Comparison of ENCODE assay signal across 8 cellular contexts in genomic region chr7:2523461-2523905, GRCh38. TPM values are rescaled to one million over a fixed set of nuclear protein-coding genes. Genes with fewer than 3 reads are reported as not detected.
DNase-seq lines count a peak whose midpoint lies in the region; ATAC-seq and TF ChIP-seq lines count a peak whose summit lies in the region.

No MANE protein-coding gene starts in this region.

- H3K36me3 ChIP-seq in RWPE2 (ENCODE audit: low read depth) = no peaks in the 10 kb centered on the region
- H3K36me3 ChIP-seq in hepatocyte (replicated peaks; ENCODE audit: insufficient read depth, low read depth) = no peaks in the 10 kb centered on the region

- no peaks in the 10 kb centered on the region for H3K9me3 Mint-ChIP-seq in stimulated activated memory B cell treated with anti-CD40 and anti-IgM and Interleukin-4, amounts not matched to agents 10 μg/mL and 1 μg/mL and 100 μg/mL, for 72 hours

- H3K27ac ChIP-seq in RWPE2 (ENCODE audit: poor library complexity, severe bottlenecking) (peak overlapping the region; percentile 95), hepatocyte (peak overlapping the region; percentile 89)

- H3K27me3 ChIP-seq in RWPE2 (ENCODE audit: insufficient read depth, poor library complexity, severe bottlenecking) (no peaks in the 10 kb centered on the region), hepatocyte (peaks cover 15% of the 10 kb centered on the region)

- ATAC-seq in RWPE2 (ENCODE audit: low read depth) = peak; percentile 52
- ATAC-seq in stimulated activated memory B cell treated with anti-CD40 and anti-IgM and Interleukin-4, amounts not matched to agents 10 μg/mL and 1 μg/mL and 100 μg/mL, for 72 hours = no peak
- ATAC-seq in GM21723 (IDR thresholded peaks at IDR 0.05; ENCODE audit: unreplicated experiment) = no peak
- no peak for ATAC-seq in GM19467 (IDR thresholded peaks at IDR 0.05; ENCODE audit: unreplicated experiment)

- no peaks in the 10 kb centered on the region for H3K27me3 Mint-ChIP-seq in stimulated activated memory B cell treated with anti-CD40 and anti-IgM and Interleukin-4, amounts not matched to agents 10 μg/mL and 1 μg/mL and 100 μg/mL, for 72 hours

- H3K4me3 Mint-ChIP-seq in stimulated activated memory B cell treated with anti-CD40 and anti-IgM and Interleukin-4, amounts not matched to agents 10 μg/mL and 1 μg/mL and 100 μg/mL, for 72 hours = peak overlapping the region; percentile 100

- no peaks in the 10 kb centered on the region for H3K9me2 ChIP-seq in hepatocyte (replicated peaks; ENCODE audit: insufficient read depth)

- no peaks in the 10 kb centered on the region for H3K9me3 ChIP-seq in RWPE2 (ENCODE audit: severe bottlenecking)
- H3K9me3 ChIP-seq in hepatocyte (ENCODE audit: low read depth) = no peaks in the 10 kb centered on the region

- in situ Hi-C loops in G401 (cut with HindIII; ENCODE audit: low sequenced_read_pairs) = no loop called here

- peaks cover 27% of the 10 kb centered on the region for H3K36me3 Mint-ChIP-seq in stimulated activated memory B cell treated with anti-CD40 and anti-IgM and Interleukin-4, amounts not matched to agents 10 μg/mL and 1 μg/mL and 100 μg/mL, for 72 hours

- peak overlapping the region; percentile 81 for H3K4me2 ChIP-seq in hepatocyte

- 31% methylated on average over 22 of the region's 22 CpGs for WGBS in hepatocyte (ENCODE audit: low lambda C conversion rate, missing lambda C conversion rate)

- H3K27ac Mint-ChIP-seq in stimulated activated memory B cell treated with anti-CD40 and anti-IgM and Interleukin-4, amounts not matched to agents 10 μg/mL and 1 μg/mL and 100 μg/mL, for 72 hours = peak overlapping the region; percentile 86

- no peak overlapping the region for H2AFZ ChIP-seq in hepatocyte

- H4K20me1 ChIP-seq in hepatocyte (ENCODE audit: insufficient read depth, poor library complexity, severe bottlenecking) = peaks cover 3% of the 10 kb centered on the region

- peaks cover 72% of the 10 kb centered on the region for H3K4me1 Mint-ChIP-seq in stimulated activated memory B cell treated with anti-CD40 and anti-IgM and Interleukin-4, amounts not matched to agents 10 μg/mL and 1 μg/mL and 100 μg/mL, for 72 hours

- TF ChIP-seq CTCF in RWPE2 (IDR thresholded peaks at IDR 0.05; ENCODE audit: poor library complexity, severe bottlenecking) = peak; percentile 4
- no peak for TF ChIP-seq CTCF in hepatocyte (IDR thresholded peaks at IDR 0.05; ENCODE audit: poor library complexity)

- DNase-seq in SHP77 (lab: John Stamatoyannopoulos, UW) (peak; percentile 75 to 85), SHP77 treated with DMSO at 0.1 percent for 48 hours (lab: John Stamatoyannopoulos, UW) (no peak), RWPE2 (ENCODE audit: low spot score) (no peak), hepatocyte (ENCODE audit: low spot score) (no peak), G401 (ENCODE audit: low spot score) (no peak)

- H3K79me2 ChIP-seq in hepatocyte = peaks cover 6% of the 10 kb centered on the region

- H3K4me1 ChIP-seq in RWPE2 (ENCODE audit: insufficient read depth, poor library complexity, severe bottlenecking) (peaks cover 45% of the 10 kb centered on the region), hepatocyte (ENCODE audit: insufficient read depth) (peaks cover 47% of the 10 kb centered on the region)

- H3K4me3 ChIP-seq in RWPE2 (ENCODE audit: severe bottlenecking) = no peak overlapping the region
- H3K4me3 ChIP-seq in hepatocyte = no peak overlapping the region

RNA-seq across cellular contexts. Expression of gene LFNG, which starts 3.9 kb away (rescaled TPM):
- 4.5 and 7.5 TPM in 2 replicates for total RNA-seq in hepatocyte
- polyA plus RNA-seq in hepatocyte = 1.2 and 1.6 TPM in 2 replicates
- 3.4 and 5.6 TPM in 2 replicates for total RNA-seq in G401 (2014; rRNA removed; shearing (Covaris generic))

RNA-seq across cellular contexts. Expression of gene BRAT1, which starts 31.8 kb away (rescaled TPM):
- 15.7 and 19.2 TPM in 2 replicates for total RNA-seq in hepatocyte
- polyA plus RNA-seq in hepatocyte = 37.8 and 45.0 TPM in 2 replicates
- total RNA-seq in G401 (2014; rRNA removed; shearing (Covaris generic)) = 87.3 and 104 TPM in 2 replicates

RNA-seq across cellular contexts. Expression of gene IQCE, which starts 35.3 kb away (rescaled TPM):
- total RNA-seq in hepatocyte = 8.2 and 13.3 TPM in 2 replicates
- polyA plus RNA-seq in hepatocyte = 10.0 and 11.8 TPM in 2 replicates
- total RNA-seq in G401 (2014; rRNA removed; shearing (Covaris generic)) = 21.6 and 32.9 TPM in 2 replicates

RNA-seq across cellular contexts. Expression of gene GRIFIN, which starts 47.3 kb away (rescaled TPM):
- not detected in 2 replicates for total RNA-seq in hepatocyte
- not detected in 2 replicates for polyA plus RNA-seq in hepatocyte
- not detected in 2 replicates for total RNA-seq in G401 (2014; rRNA removed; shearing (Covaris generic))

Comparison
In these comparisons a context has a peak if more than half of its experiments do, and no peak if none do; other contexts are left out.
1. DNase-seq: peak in SHP77 (2 of 2); none in SHP77 treated with DMSO at 0.1 percent for 48 hours (single experiment), RWPE2 (single experiment), hepatocyte (single experiment) and G401 (single experiment).